ENCODE assay signal across 10 cellular contexts in genomic region chr22:19174106-19175025, GRCh38. TPM values are rescaled to one million over a fixed set of nuclear protein-coding genes. Genes with fewer than 3 reads are reported as not detected.
A peak's percentile ranks its signal among the peaks of the same experiment; 100 is the strongest.
DNase-seq lines count a peak whose midpoint lies in the region; ATAC-seq and TF ChIP-seq lines count a peak whose summit lies in the region.
"Had no signal": no experiment of that assay in that cellular context is flagged by ENCODE, and none has a peak within 500 bp of the region (broad histone marks: within the 10 kb centered on the region; RNA-seq: fewer than 3 reads in every experiment).

No MANE protein-coding gene starts in this region.

- H4K20me1 ChIP-seq in SK-N-SH (ENCODE audit: insufficient read depth) (peaks cover 13% of the 10 kb centered on the region; the same call in 1 of the 2 replicates), PC-3 (ENCODE audit: low read length) (no peaks in the 10 kb centered on the region), smooth muscle cell (ENCODE audit: low read depth) (peaks cover 46% of the 10 kb centered on the region)

- ATAC-seq in SK-N-SH treated with all-trans-retinoic acid at 6 μM for 48 hours (no peak), PC-3 (no peak), GM21528 (IDR thresholded peaks at IDR 0.05; ENCODE audit: low FRiP score, unreplicated experiment) (no peak)

- H2AFZ ChIP-seq in SK-N-SH (ENCODE audit: low read depth) (no peak overlapping the region), PC-3 (ENCODE audit: low read length) (no peak overlapping the region), smooth muscle cell (ENCODE audit: low read depth) (no peak overlapping the region)
- H2AFZ ChIP-seq: parathyroid adenoma had no signal

- H3K4me2 ChIP-seq in SK-N-SH (peak overlapping the region; percentile 95; the same call in 1 of the 2 replicates), PC-3 (ENCODE audit: low read length) (peak overlapping the region; percentile 95), smooth muscle cell (no peak overlapping the region)

- TF ChIP-seq CTCF in SK-N-SH (IDR thresholded peaks at IDR 0.05): no peak
- no peak for TF ChIP-seq CTCF in PC-3 (conservative IDR thresholded peaks at IDR 0.05; ENCODE audit: low read depth, low read length)
- TF ChIP-seq CTCF in fibroblast of pulmonary artery (IDR thresholded peaks at IDR 0.05; ENCODE audit: low read length, missing control alignments): no peak
- TF ChIP-seq CTCF in smooth muscle cell (IDR thresholded peaks at IDR 0.05; ENCODE audit: borderline replicate concordance, insufficient read depth, poor library complexity, severe bottlenecking): no peak

- H3K27me3 ChIP-seq in SK-N-SH (ENCODE audit: insufficient read depth) (peaks cover 3% of the 10 kb centered on the region; the same call in 1 of the 2 replicates), PC-3 (ENCODE audit: low read length) (peaks cover 7% of the 10 kb centered on the region), smooth muscle cell (ENCODE audit: low read depth) (peaks cover 9% of the 10 kb centered on the region)

- H3K9me2 ChIP-seq in SK-N-SH (no peaks in the 10 kb centered on the region), PC-3 (replicated peaks; ENCODE audit: low read length) (no peaks in the 10 kb centered on the region)

- H3K36me3 ChIP-seq in SK-N-SH (replicated peaks in 1 of 2; ENCODE audit: control insufficient read depth in 1 of 2, insufficient read depth in 2 of 2, low read length in 1 of 2): peaks cover 0 to 9% of the 10 kb centered on the region in 2 experiments
- H3K36me3 ChIP-seq in PC-3 (ENCODE audit: low read depth, low read length): no peaks in the 10 kb centered on the region
- H3K36me3 ChIP-seq in smooth muscle cell (ENCODE audit: low read depth): no peaks in the 10 kb centered on the region

- no peaks in the 10 kb centered on the region for H3K9me3 ChIP-seq in SK-N-SH
- H3K9me3 ChIP-seq in PC-3 (ENCODE audit: low read length): no peaks in the 10 kb centered on the region
- no peaks in the 10 kb centered on the region for H3K9me3 ChIP-seq in smooth muscle cell (replicated peaks; ENCODE audit: low read depth)

- 52% methylated on average over 6 of the region's 14 CpGs for WGBS in SK-N-SH (ENCODE audit: low lambda C conversion rate)
- 59% methylated on average over 14 of the region's 14 CpGs for WGBS in smooth muscle cell (ENCODE audit: low lambda C conversion rate)

- intact Hi-C loops in PC-3 (cut with micrococcal nuclease): no loop called here

- CTCF ChIA-PET in SK-N-SH (lab: Yijun Ruan, JAX): interaction anchor here (1.1 to 1.4 kb wide), 2 partner anchors 29 to 455 kb away, joined by 3 to 8 read pairs; partner anchors contain the start of gene ESS2
- CTCF ChIA-PET in PC-3 (lab: Charles Lee): no interaction called here

- peaks cover 4% of the 10 kb centered on the region for H3F3A ChIP-seq in SK-N-SH (replicated peaks; ENCODE audit: insufficient read depth)
- no peaks in the 10 kb centered on the region for H3F3A ChIP-seq in PC-3 (ENCODE audit: low read length, unreplicated experiment)
- H3F3A ChIP-seq in smooth muscle cell (ENCODE audit: low read depth): no peaks in the 10 kb centered on the region

- BruUV-seq in PC-3 (replicated peaks; lab: Mats Ljungman, UMichigan): no TSS peak

- peaks cover 31 to 66% of the 10 kb centered on the region in 2 experiments for H3K4me1 ChIP-seq in SK-N-SH (ENCODE audit: control insufficient read depth in 1 of 2, insufficient read depth in 2 of 2, low read depth in 1 of 2, low read length in 1 of 2)
- peaks cover 22% of the 10 kb centered on the region for H3K4me1 ChIP-seq in PC-3 (ENCODE audit: insufficient read depth, low read length)
- H3K4me1 ChIP-seq in smooth muscle cell (ENCODE audit: low read depth): peaks cover 18% of the 10 kb centered on the region

- peak overlapping the region; percentile 2 to 28; a peak in 2 of 4 replicates for H3K27ac ChIP-seq in SK-N-SH (ENCODE audit: low read depth in 2 of 2, low read length in 1 of 2)
- no peak overlapping the region for H3K27ac ChIP-seq in PC-3 (ENCODE audit: low read length)
- H3K27ac ChIP-seq in smooth muscle cell (ENCODE audit: low read depth): peak overlapping the region; percentile 35
- H3K27ac ChIP-seq: parathyroid adenoma had no signal

- H3K4me3 ChIP-seq in SK-N-SH (ENCODE audit: low read depth in 2 of 2, low read length in 1 of 2) (no peak overlapping the region), PC-3 (ENCODE audit: low read length) (no peak overlapping the region), fibroblast of pulmonary artery (replicated peaks; ENCODE audit: low read depth, low read length) (no peak overlapping the region), smooth muscle cell (no peak overlapping the region)

- no peak for TF ChIP-seq RAD21 in SK-N-SH (IDR thresholded peaks at IDR 0.05; ENCODE audit: low read length)

- no peak for DNase-seq in SK-N-SH
- peak; percentile 21 for DNase-seq in PC-3
- peak; percentile 82 for DNase-seq in fibroblast of pulmonary artery (ENCODE audit: low read depth)
- no peak for DNase-seq in smooth muscle cell (lab: John Stamatoyannopoulos, UW; ENCODE audit: unreplicated experiment)
- no peak for DNase-seq in NCI-H526 treated with DMSO at 0.1 percent for 48 hours (lab: John Stamatoyannopoulos, UW)
- no peak for DNase-seq in cerebellum (ENCODE audit: low spot score)

- H3K9ac ChIP-seq in SK-N-SH: no peak overlapping the region; the same call in 1 of the 2 replicates
- no peak overlapping the region for H3K9ac ChIP-seq in PC-3 (ENCODE audit: low read length)
- H3K9ac ChIP-seq in smooth muscle cell (ENCODE audit: low read depth): no peak overlapping the region
- H3K9ac ChIP-seq: parathyroid adenoma had no signal

- POLR2A ChIA-PET in SK-N-SH (lab: Yijun Ruan, JAX) (interaction anchor here (1.0 kb wide), 1 partner anchor 30 kb away, joined by 4 read pairs; the partner anchor contains the start of gene ESS2), PC-3 (lab: Charles Lee; ENCODE audit: unreplicated experiment) (no interaction called here)

- H3K79me2 ChIP-seq in SK-N-SH (ENCODE audit: insufficient read depth) (peaks cover 60% of the 10 kb centered on the region), PC-3 (ENCODE audit: low read length) (peaks cover 69% of the 10 kb centered on the region), smooth muscle cell (ENCODE audit: low read depth) (peaks cover 43% of the 10 kb centered on the region)
- H3K79me2 ChIP-seq: parathyroid adenoma had no signal

- no peak for TF ChIP-seq EP300 in SK-N-SH (IDR thresholded peaks at IDR 0.05; ENCODE audit: borderline replicate concordance in 1 of 2, low read depth in 1 of 2, low read length in 1 of 2)

TF ChIP-seq in SK-N-SH, 30 proteins besides CTCF, POLR2A, EP300 and RAD21 (continues in another document):
- TF ChIP-seq POLR2AphosphoS5 (IDR thresholded peaks at IDR 0.05; ENCODE audit: low read depth, low read length): peak; percentile 17; the same call in 1 of the 2 replicates
- 0 out of 2 replicates have a peak, but pooled peaks have one; percentile 11 for TF ChIP-seq NFIC (IDR thresholded peaks at IDR 0.05; ENCODE audit: borderline replicate concordance)
- TF ChIP-seq SMC3 (IDR thresholded peaks at IDR 0.05; ENCODE audit: low read depth, low read length): no peak

TF ChIP-seq in SK-N-SH treated with all-trans-retinoic acid at 6 μM for 48 hours, 23 proteins besides CTCF, POLR2A, EP300 and RAD21 (continues in another document):
- no peak for TF ChIP-seq RARB (CRISPR knock-in tag; IDR thresholded peaks at IDR 0.05)
- no peak for TF ChIP-seq CSDC2 (CRISPR knock-in tag; IDR thresholded peaks at IDR 0.05)
- TF ChIP-seq SNAI2 (CRISPR knock-in tag; IDR thresholded peaks at IDR 0.05): no peak
- TF ChIP-seq TCF4 (CRISPR knock-in tag; IDR thresholded peaks at IDR 0.05; ENCODE audit: borderline replicate concordance): no peak
- no peak for TF ChIP-seq ESRRG (CRISPR knock-in tag; IDR thresholded peaks at IDR 0.05)
- no peak for TF ChIP-seq CREB5 (CRISPR knock-in tag; IDR thresholded peaks at IDR 0.05; ENCODE audit: low read depth)

RNA-seq across cellular contexts. Expression of gene SLC25A1, which starts 4.2 kb away (rescaled TPM):
- 34.2 and 44.7 TPM in 2 replicates for polyA plus RNA-seq in SK-N-SH (2012; rRNA removed)
- 26.4 and 39.5 TPM in 2 replicates for polyA plus RNA-seq in SK-N-SH (2012; cell fraction: cytosol; rRNA removed)
- 55.0 and 79.5 TPM in 2 replicates for polyA plus RNA-seq in SK-N-SH (2012; cell fraction: nucleus; rRNA removed)
- total RNA-seq in PC-3 (2014; rRNA removed): 81.6 and 91.7 TPM in 2 replicates
- 56.5 and 75.6 TPM in 2 replicates for total RNA-seq in smooth muscle cell
- 182 and 204 TPM in 2 replicates for polyA plus RNA-seq in smooth muscle cell
- 16.3 TPM for total RNA-seq in cerebellum

RNA-seq across cellular contexts. Expression of gene GSC2, which starts 24.3 kb away (rescaled TPM):
- polyA plus RNA-seq in SK-N-SH (2012; rRNA removed) (not detected in 2 replicates), smooth muscle cell (not detected in 2 replicates)
- polyA plus RNA-seq in SK-N-SH (2012; cell fraction: cytosol; rRNA removed): not detected in 2 replicates
- polyA plus RNA-seq in SK-N-SH (2012; cell fraction: nucleus; rRNA removed): not detected in 2 replicates
- total RNA-seq in PC-3 (2014; rRNA removed) (not detected in 2 replicates), smooth muscle cell (not detected in 2 replicates), cerebellum (not detected)
- polyA plus RNA-seq: BJ had no signal

RNA-seq across cellular contexts. Expression of gene ESS2, which starts 29.9 kb away (rescaled TPM):
- 14.5 and 15.4 TPM in 2 replicates for polyA plus RNA-seq in SK-N-SH (2012; rRNA removed)
- polyA plus RNA-seq in SK-N-SH (2012; cell fraction: cytosol; rRNA removed): 6.6 and 10.1 TPM in 2 replicates
- polyA plus RNA-seq in SK-N-SH (2012; cell fraction: nucleus; rRNA removed): 22.4 and 27.9 TPM in 2 replicates
- 12.6 and 22.9 TPM in 2 replicates for total RNA-seq in PC-3 (2014; rRNA removed)
- total RNA-seq in smooth muscle cell: 9.2 and 14.8 TPM in 2 replicates
- 12.9 and 18.2 TPM in 2 replicates for polyA plus RNA-seq in smooth muscle cell
- 10.3 TPM for total RNA-seq in cerebellum

RNA-seq across cellular contexts. Expression of gene TSSK2, which starts 43.3 kb away (rescaled TPM):
- polyA plus RNA-seq in SK-N-SH (2012; rRNA removed) (not detected in 2 replicates), smooth muscle cell (not detected in 2 replicates)
- not detected in 2 replicates for polyA plus RNA-seq in SK-N-SH (2012; cell fraction: cytosol; rRNA removed)
- not detected in 2 replicates for polyA plus RNA-seq in SK-N-SH (2012; cell fraction: nucleus; rRNA removed)
- total RNA-seq in PC-3 (2014; rRNA removed) (0.17 TPM in 1 of 2 replicates, not detected in the other), smooth muscle cell (not detected in 2 replicates), cerebellum (not detected)
- polyA plus RNA-seq: BJ had no signal

RNA-seq across cellular contexts. Expression of gene DGCR2, which starts 52.2 kb away (rescaled TPM):
- polyA plus RNA-seq in SK-N-SH (2012; rRNA removed) (21.5 and 30.4 TPM in 2 replicates), smooth muscle cell (53.2 and 54.7 TPM in 2 replicates)
- 15.1 and 23.8 TPM in 2 replicates for polyA plus RNA-seq in SK-N-SH (2012; cell fraction: cytosol; rRNA removed)
- polyA plus RNA-seq in SK-N-SH (2012; cell fraction: nucleus; rRNA removed): 30.5 and 30.9 TPM in 2 replicates
- total RNA-seq in PC-3 (2014; rRNA removed) (36.1 and 46.1 TPM in 2 replicates), smooth muscle cell (29.0 and 46.7 TPM in 2 replicates), cerebellum (57.9 TPM)

Comparison
In these comparisons a context has a peak if more than half of its experiments do, and no peak if none do; other contexts are left out.
1. DNase-seq: peak in PC-3 (single experiment) and fibroblast of pulmonary artery (single experiment); none in SK-N-SH (single experiment), smooth muscle cell (single experiment), NCI-H526 treated with DMSO at 0.1 percent for 48 hours (single experiment) and cerebellum (single experiment).